Comparison of ENCODE assay signal across 8 cellular contexts in the genomic region with DNA sequence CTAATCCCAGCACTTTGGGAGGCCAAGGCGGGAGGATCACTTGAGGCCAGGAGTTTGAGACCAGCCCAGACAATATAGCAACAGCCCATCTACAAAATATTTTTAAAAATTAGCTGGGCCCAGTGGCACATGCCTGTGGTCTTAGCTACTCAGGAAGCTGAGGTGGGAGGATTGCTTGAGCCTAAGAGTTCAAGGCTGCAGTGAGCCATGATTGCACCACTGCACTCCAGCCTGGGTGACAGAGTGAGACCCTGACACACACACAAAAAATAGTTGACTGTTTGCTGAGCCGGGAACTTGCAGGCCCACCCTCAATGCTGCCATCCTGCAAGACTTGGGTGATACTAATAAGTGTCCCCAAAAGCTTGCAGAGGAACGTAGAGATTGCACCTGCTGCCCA.
DNase-seq lines count a peak whose midpoint lies in the region; ATAC-seq and TF ChIP-seq lines count a peak whose summit lies in the region.
"Not testable (repeated sequence)": the region's sequence is repeated elsewhere in the genome, so short reads cannot be mapped to it uniquely, and the experiment has no call there.

No MANE protein-coding gene starts in this region.

- H3K79me2 ChIP-seq in GM23338 (replicated peaks; ENCODE audit: insufficient read depth); MM.1S (ENCODE audit: low read length): not testable (repeated sequence)

- CTCF ChIA-PET in activated naive CD4-positive, alpha-beta T cell treated with anti-CD3 and anti-CD28 coated beads for 36 hours (lab: Charles Lee): interaction anchor here (1.0 kb wide), 1 partner anchor 274 kb away, joined by 3 read pairs; no protein-coding TSS in a partner anchor

- not testable (repeated sequence) for H3K9me3 ChIP-seq in MM.1S (replicated peaks; ENCODE audit: insufficient read depth, low read length); T-helper 17 cell (ENCODE audit: control insufficient read depth, low read length, poor library complexity, severe bottlenecking); right atrium auricular region; thyroid gland

- not testable (repeated sequence) for TF ChIP-seq CTCF in GM23338 (conservative IDR thresholded peaks at IDR 0.05; ENCODE audit: low read depth in 2 of 2); MM.1S (IDR thresholded peaks at IDR 0.05; ENCODE audit: low read length); right atrium auricular region (IDR thresholded peaks at IDR 0.05); thyroid gland (IDR thresholded peaks at IDR 0.05)

- H3K36me3 ChIP-seq in GM23338 (ENCODE audit: insufficient read depth); MM.1S (replicated peaks; ENCODE audit: insufficient read depth, low read length); right atrium auricular region; thyroid gland: not testable (repeated sequence)

- peaks cover 12% of the 10 kb centered on the region for H3K4me1 Mint-ChIP-seq in GM23338
- not testable (repeated sequence) for H3K4me1 Mint-ChIP-seq in T-helper 17 cell; activated naive CD4-positive, alpha-beta T cell treated with anti-CD3 and anti-CD28 coated beads for 36 hours (ENCODE audit: low read depth)
- H3K4me1 Mint-ChIP-seq in effector memory CD8-positive, alpha-beta T cell (ENCODE audit: low read depth in 2 of 2): peaks cover 20 to 46% of the 10 kb centered on the region in 2 donors
- peaks cover 43 to 64% of the 10 kb centered on the region in 2 donors for H3K4me1 Mint-ChIP-seq in natural killer cell treated with Interleukin-12 subunit alpha and Interleukin-12 subunit beta and Interleukin-15 and Interleukin-18, amount 100 ng/mL, for 72 hours (ENCODE audit: low read depth in 2 of 2)

- not testable (repeated sequence) for H3K4me2 ChIP-seq in GM23338
- H3K4me2 ChIP-seq in MM.1S (ENCODE audit: low read depth, low read length): peak overlapping the region; percentile 97; the same call in 1 of the 2 replicates

- H3K4me1 ChIP-seq in GM23338 (ENCODE audit: insufficient read depth) (peaks cover 19% of the 10 kb centered on the region), MM.1S (ENCODE audit: low read length) (peaks cover 57% of the 10 kb centered on the region), thyroid gland (peaks cover 20 to 42% of the 10 kb centered on the region in 2 donors)
- H3K4me1 ChIP-seq in right atrium auricular region: not testable (repeated sequence)

- not testable (repeated sequence) for H3K27ac Mint-ChIP-seq in GM23338
- peak overlapping the region; percentile 43 for H3K27ac Mint-ChIP-seq in T-helper 17 cell
- peak overlapping the region; percentile 1 for H3K27ac Mint-ChIP-seq in activated naive CD4-positive, alpha-beta T cell treated with anti-CD3 and anti-CD28 coated beads for 36 hours
- peak overlapping the region; percentile 41 to 46 for H3K27ac Mint-ChIP-seq in effector memory CD8-positive, alpha-beta T cell
- H3K27ac Mint-ChIP-seq in natural killer cell treated with Interleukin-12 subunit alpha and Interleukin-12 subunit beta and Interleukin-15 and Interleukin-18, amount 100 ng/mL, for 72 hours: peak overlapping the region; percentile 71 to 72

- H3K4me3 Mint-ChIP-seq in GM23338; T-helper 17 cell; activated naive CD4-positive, alpha-beta T cell treated with anti-CD3 and anti-CD28 coated beads for 36 hours: not testable (repeated sequence)
- peak overlapping the region in 1 of 2 donors; percentile 48 for H3K4me3 Mint-ChIP-seq in effector memory CD8-positive, alpha-beta T cell
- peak overlapping the region; percentile 55 for H3K4me3 Mint-ChIP-seq in natural killer cell treated with Interleukin-12 subunit alpha and Interleukin-12 subunit beta and Interleukin-15 and Interleukin-18, amount 100 ng/mL, for 72 hours

- WGBS in thyroid gland, 2 donors: 90 to 98% methylated on average over 3 of the region's 3 CpGs

- H3K9me2 ChIP-seq in GM23338 (ENCODE audit: insufficient read depth); MM.1S (replicated peaks; ENCODE audit: insufficient read depth, low read length): not testable (repeated sequence)

- not testable (repeated sequence) for H3K27me3 Mint-ChIP-seq in GM23338 (ENCODE audit: insufficient read depth, low read depth, poor library complexity); T-helper 17 cell; activated naive CD4-positive, alpha-beta T cell treated with anti-CD3 and anti-CD28 coated beads for 36 hours (ENCODE audit: low read depth); effector memory CD8-positive, alpha-beta T cell; natural killer cell treated with Interleukin-12 subunit alpha and Interleukin-12 subunit beta and Interleukin-15 and Interleukin-18, amount 100 ng/mL, for 72 hours

- H3K4me3 ChIP-seq in GM23338; MM.1S (ENCODE audit: low read length); right atrium auricular region; thyroid gland (replicated peaks in 1 of 3): not testable (repeated sequence)

- TF ChIP-seq POLR2A in thyroid gland (IDR thresholded peaks at IDR 0.05): not testable (repeated sequence)

- H3K27ac ChIP-seq in GM23338 (ENCODE audit: low read depth) (peak overlapping the region; percentile 75; the same call in 1 of the 2 replicates), MM.1S (ENCODE audit: low read length) (peak overlapping the region; percentile 91; the same call in 1 of the 2 replicates), right atrium auricular region (peak overlapping the region; percentile 2 to 21), thyroid gland (peak overlapping the region in 2 of 3 donors; percentile 49 to 54)

- not testable (repeated sequence) for H2AFZ ChIP-seq in GM23338; MM.1S (ENCODE audit: low read length)

- H4K20me1 ChIP-seq in GM23338 (replicated peaks; ENCODE audit: insufficient read depth); MM.1S (ENCODE audit: insufficient read depth, low read length): not testable (repeated sequence)

- H3K36me3 Mint-ChIP-seq in GM23338 (ENCODE audit: low read depth): peaks cover 13% of the 10 kb centered on the region; the same call in 2 of the 3 replicates
- H3K36me3 Mint-ChIP-seq in T-helper 17 cell (ENCODE audit: low read depth); activated naive CD4-positive, alpha-beta T cell treated with anti-CD3 and anti-CD28 coated beads for 36 hours (ENCODE audit: low read depth); natural killer cell treated with Interleukin-12 subunit alpha and Interleukin-12 subunit beta and Interleukin-15 and Interleukin-18, amount 100 ng/mL, for 72 hours: not testable (repeated sequence)
- H3K36me3 Mint-ChIP-seq in effector memory CD8-positive, alpha-beta T cell (ENCODE audit: insufficient read depth): peaks cover 24% of the 10 kb centered on the region

- intact Hi-C loops in activated naive CD4-positive, alpha-beta T cell treated with anti-CD3 and anti-CD28 coated beads for 36 hours (cut with micrococcal nuclease); thyroid gland (cut with DNase I): not testable (repeated sequence)

- not testable (repeated sequence) for ATAC-seq in GM23338; T-helper 17 cell; effector memory CD8-positive, alpha-beta T cell (replicated peaks); natural killer cell treated with Interleukin-12 subunit alpha and Interleukin-12 subunit beta and Interleukin-15 and Interleukin-18, amount 100 ng/mL, for 72 hours

- H3K9ac ChIP-seq in MM.1S (ENCODE audit: low read length): peak overlapping the region; percentile 74; the same call in 1 of the 2 replicates

- H3F3A ChIP-seq in GM23338 (replicated peaks; ENCODE audit: low read depth): not testable (repeated sequence)
- H3F3A ChIP-seq in MM.1S (ENCODE audit: insufficient read depth, low read length): peaks cover 54% of the 10 kb centered on the region

- not testable (repeated sequence) for H3K9me3 Mint-ChIP-seq in GM23338; activated naive CD4-positive, alpha-beta T cell treated with anti-CD3 and anti-CD28 coated beads for 36 hours; effector memory CD8-positive, alpha-beta T cell; natural killer cell treated with Interleukin-12 subunit alpha and Interleukin-12 subunit beta and Interleukin-15 and Interleukin-18, amount 100 ng/mL, for 72 hours

- H3K27me3 ChIP-seq in GM23338 (ENCODE audit: insufficient read depth); MM.1S (replicated peaks; ENCODE audit: insufficient read depth, low read length); right atrium auricular region; thyroid gland: not testable (repeated sequence)

- DNase-seq in GM23338 (ENCODE audit: low spot score); MM.1S; T-helper 17 cell; activated naive CD4-positive, alpha-beta T cell treated with anti-CD3 and anti-CD28 coated beads for 36 hours; effector memory CD8-positive, alpha-beta T cell; right atrium auricular region (ENCODE audit: low spot score); natural killer cell treated with Interleukin-12 subunit alpha and Interleukin-12 subunit beta and Interleukin-15 and Interleukin-18, amount 100 ng/mL, for 72 hours (ENCODE audit: low spot score); thyroid gland: not testable (repeated sequence)

Comparison
In these comparisons a context has a peak if more than half of its experiments do, and no peak if none do; other contexts are left out.
1. H3K27ac ChIP-seq: peak in every context shown above with its lines; median percentile 91 in MM.1S; 75 in GM23338; 52 in thyroid gland; 12 in right atrium auricular region.